Comparison of ENCODE assay signal across 23 cellular contexts in the genomic region with DNA sequence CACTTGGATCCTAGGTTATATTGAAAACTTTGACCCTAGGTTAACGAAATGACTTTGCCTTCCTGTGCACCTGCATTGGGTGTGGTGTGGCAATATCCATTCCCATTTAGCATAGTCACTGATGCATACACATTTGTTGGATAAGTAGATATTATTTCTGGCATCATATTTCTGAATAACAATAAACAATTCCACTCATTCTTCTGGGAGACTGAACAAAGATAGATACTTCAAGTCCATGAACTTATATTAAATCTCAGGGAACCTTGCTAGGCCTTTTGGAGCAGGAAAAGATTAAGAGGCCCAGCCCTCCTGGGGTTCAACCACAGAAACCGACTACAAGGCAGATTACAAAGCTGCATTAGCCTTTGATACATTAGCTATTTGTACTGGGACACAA.
"Had no signal": no experiment of that assay in that cellular context is flagged by ENCODE, and none has a peak within 500 bp of the region (broad histone marks: within the 10 kb centered on the region; RNA-seq: fewer than 3 reads in every experiment).

No MANE protein-coding gene starts in this region.

- H3K36me3 ChIP-seq: heart right ventricle, right lobe of liver, stomach, suprapubic skin, tibial nerve, uterus had no signal

- H3K27ac ChIP-seq: heart right ventricle, right lobe of liver, skin epidermis, stomach, suprapubic skin, tibial nerve, uterus had no signal

- ATAC-seq: activated naive CD4-positive, alpha-beta T cell treated with anti-CD3 and anti-CD28 coated beads, Interleukin-2, amount 50 U/mL, for 72 hours; activated T-helper 17 cell treated with anti-CD3 and anti-CD28 coated beads, Interleukin-2, amount 50 U/mL, for 72 hours; heart right ventricle; left colon; mucosa of descending colon; right lobe of liver; stimulated activated memory B cell treated with anti-CD40 and anti-IgM and Interleukin-4, amounts not matched to agents 10 μg/mL and 1 μg/mL and 100 μg/mL, for 72 hours had no signal

- H3K9me3 ChIP-seq: heart right ventricle, mucosa of descending colon, right lobe of liver, stomach, suprapubic skin, tibial nerve, uterus had no signal

- FAIRE-seq: endometrium, keratinocyte had no signal

- H3K4me3 ChIP-seq: heart right ventricle, mucosa of descending colon, right lobe of liver, skin epidermis, stomach, suprapubic skin, tibial nerve, uterus had no signal

- H3K27me3 ChIP-seq: heart right ventricle, right lobe of liver, stomach, suprapubic skin, tibial nerve, uterus had no signal

- DNase-seq: activated CD8-positive, alpha-beta memory T cell treated with anti-CD3 and anti-CD28 coated beads for 24 hours; activated CD8-positive, alpha-beta memory T cell treated with anti-CD3 and anti-CD28 coated beads, Interleukin-2, amount 50 U/mL, for 4 hours; activated T-cell treated with anti-CD3 and anti-CD28 coated beads, Interleukin-2, amount 50 U/mL, for 24 hours; effector CD4-positive, alpha-beta T cell; foreskin fibroblast; heart right ventricle; left colon; mesendoderm; mucosa of descending colon; nephron progenitor cell; occipital lobe; right lobe of liver; stimulated activated CD4-positive, alpha-beta T cell treated with anti-CD3 and anti-CD28 coated beads, Interleukin-2, amount 100 ng/mL, for 24 hours; stomach; uterus had no signal

- H3K4me1 ChIP-seq: heart right ventricle, right lobe of liver, stomach, suprapubic skin, uterus had no signal
